13 cellular contexts compared by ENCODE assay signal in genomic region chrX:45765281-45765680, GRCh38.
DNase-seq lines count a peak whose midpoint lies in the region; ATAC-seq and TF ChIP-seq lines count a peak whose summit lies in the region.
"Had no signal": no experiment of that assay in that cellular context is flagged by ENCODE, and none has a peak within 500 bp of the region (broad histone marks: within the 10 kb centered on the region; RNA-seq: fewer than 3 reads in every experiment).

No MANE protein-coding gene starts in this region.

- no peaks in the 10 kb centered on the region for H3K27me3 Mint-ChIP-seq in CD8-positive, alpha-beta T cell (ENCODE audit: low read depth)
- no peaks in the 10 kb centered on the region for H3K27me3 Mint-ChIP-seq in activated B cell treated with CpG ODN at 0.5 μM for 24 hours

- H3K27me3 ChIP-seq in ACC112 (ENCODE audit: insufficient read depth, low read length), result no peaks in the 10 kb centered on the region
- no peaks in the 10 kb centered on the region for H3K27me3 ChIP-seq in CD8-positive, alpha-beta T cell (ENCODE audit: insufficient read depth, low read length)
- H3K27me3 ChIP-seq: Peyer's patch, uterus had no signal

- no peak for DNase-seq in CD8-positive, alpha-beta T cell
- DNase-seq in activated B cell treated with CpG ODN at 0.5 μM for 24 hours (no peak), fibroblast of peridontal ligament (ENCODE audit: extremely low read depth) (peak; percentile 24)
- DNase-seq in stimulated activated CD4-positive, alpha-beta T cell treated with anti-CD3 and anti-CD28 coated beads, Interleukin-12 subunit alpha, Interleukin-12 subunit beta, amount 100 ng/mL, for 4 hours, result no peak
- DNase-seq: Caco-2, endodermal cell, HCEC 1CT, Peyer's patch, uterus had no signal

- peak overlapping the region; percentile 99 for H3K4me3 ChIP-seq in ACC112 (ENCODE audit: low read depth, low read length)
- no peak overlapping the region for H3K4me3 ChIP-seq in CD8-positive, alpha-beta T cell (ENCODE audit: low read depth, low read length)
- H3K4me3 ChIP-seq: Peyer's patch, uterus had no signal

- H3K4me3 Mint-ChIP-seq in CD8-positive, alpha-beta T cell, result peak overlapping the region; percentile 13
- peak overlapping the region; percentile 55 for H3K4me3 Mint-ChIP-seq in activated B cell treated with CpG ODN at 0.5 μM for 24 hours
- H3K4me3 Mint-ChIP-seq: endodermal cell had no signal

- H3K4me1 ChIP-seq in ACC112 (ENCODE audit: control insufficient read depth, insufficient read depth, low read length, unreplicated experiment), result peaks cover 43% of the 10 kb centered on the region
- peaks cover 6% of the 10 kb centered on the region for H3K4me1 ChIP-seq in CD8-positive, alpha-beta T cell (ENCODE audit: insufficient read depth, low read length)
- H3K4me1 ChIP-seq: Caco-2, Peyer's patch, uterus had no signal

- no peak overlapping the region for H2AFZ ChIP-seq in ACC112 (ENCODE audit: low read length, unreplicated experiment)

- H3K4me1 Mint-ChIP-seq in CD8-positive, alpha-beta T cell (ENCODE audit: low read depth), result peaks cover 56% of the 10 kb centered on the region
- peaks cover 62% of the 10 kb centered on the region for H3K4me1 Mint-ChIP-seq in activated B cell treated with CpG ODN at 0.5 μM for 24 hours

- no peak for TF ChIP-seq CTCF in CD8-positive, alpha-beta T cell (IDR thresholded peaks at IDR 0.05)
- TF ChIP-seq CTCF in activated B cell treated with CpG ODN at 0.5 μM for 24 hours (IDR thresholded peaks at IDR 0.05), result no peak

- no peak for ATAC-seq in CD8-positive, alpha-beta T cell
- no peak for ATAC-seq in activated B cell treated with CpG ODN at 0.5 μM for 24 hours (ENCODE audit: low read depth)
- no peak for ATAC-seq in GM21447 (IDR thresholded peaks at IDR 0.05; ENCODE audit: unreplicated experiment)
- no peak for ATAC-seq in GM18873 (IDR thresholded peaks at IDR 0.05; ENCODE audit: low FRiP score, unreplicated experiment)
- no peak for ATAC-seq in GM18511 (IDR thresholded peaks at IDR 0.05; ENCODE audit: unreplicated experiment)

- peaks cover 90% of the 10 kb centered on the region for H3K79me2 ChIP-seq in ACC112 (ENCODE audit: control insufficient read depth, insufficient read depth, low read length, unreplicated experiment)

- peaks cover 51% of the 10 kb centered on the region for H3K36me3 ChIP-seq in ACC112 (ENCODE audit: insufficient read depth, low read length)
- no peaks in the 10 kb centered on the region for H3K36me3 ChIP-seq in CD8-positive, alpha-beta T cell (ENCODE audit: insufficient read depth, low read length)
- H3K36me3 ChIP-seq: Peyer's patch, uterus had no signal

- no peaks in the 10 kb centered on the region for H3K9me3 ChIP-seq in CD8-positive, alpha-beta T cell (ENCODE audit: low read length)
- H3K9me3 ChIP-seq: Caco-2, Peyer's patch, uterus had no signal

- CTCF ChIA-PET in CD8-positive, alpha-beta T cell (lab: Charles Lee), result interaction anchor here (1.1 kb wide), 1 partner anchor 37 kb away, joined by 3 read pairs; no protein-coding TSS in a partner anchor
- CTCF ChIA-PET in activated B cell treated with CpG ODN at 0.5 μM for 24 hours (lab: Charles Lee), result no interaction called here

- H3K27ac ChIP-seq in ACC112 (ENCODE audit: low read depth, low read length), result peak overlapping the region; percentile 93
- no peak overlapping the region for H3K27ac ChIP-seq in CD8-positive, alpha-beta T cell (ENCODE audit: low read depth, low read length)

- no peaks in the 10 kb centered on the region for H3K9me3 Mint-ChIP-seq in CD8-positive, alpha-beta T cell
- no peaks in the 10 kb centered on the region for H3K9me3 Mint-ChIP-seq in activated B cell treated with CpG ODN at 0.5 μM for 24 hours

- POLR2A ChIA-PET in CD8-positive, alpha-beta T cell (lab: Charles Lee), result interaction anchor here (1.7 kb wide), 1 partner anchor 41 kb away, joined by 3 read pairs; no protein-coding TSS in a partner anchor
- POLR2A ChIA-PET in activated B cell treated with CpG ODN at 0.5 μM for 24 hours (lab: Charles Lee), result no interaction called here

- intact Hi-C loops in CD8-positive, alpha-beta T cell (cut with DNase I, micrococcal nuclease), result loop anchor here (10.0 kb wide), 2 partner anchors 780 to 1070 kb away; partner anchors contain the start of genes RP2 (in 1 of the 2) and ZNF674 (in 1 of the 2)
- intact Hi-C loops in activated B cell treated with CpG ODN at 0.5 μM for 24 hours (cut with micrococcal nuclease), result no loop called here

- peaks cover 9% of the 10 kb centered on the region for H3K36me3 Mint-ChIP-seq in CD8-positive, alpha-beta T cell
- H3K36me3 Mint-ChIP-seq in activated B cell treated with CpG ODN at 0.5 μM for 24 hours (ENCODE audit: low read depth), result peaks cover 15% of the 10 kb centered on the region

- H3K27ac Mint-ChIP-seq in CD8-positive, alpha-beta T cell, result no peak overlapping the region
- H3K27ac Mint-ChIP-seq in activated B cell treated with CpG ODN at 0.5 μM for 24 hours, result peak overlapping the region; percentile 13
- H3K27ac Mint-ChIP-seq: endodermal cell had no signal
